In the genomic region with DNA sequence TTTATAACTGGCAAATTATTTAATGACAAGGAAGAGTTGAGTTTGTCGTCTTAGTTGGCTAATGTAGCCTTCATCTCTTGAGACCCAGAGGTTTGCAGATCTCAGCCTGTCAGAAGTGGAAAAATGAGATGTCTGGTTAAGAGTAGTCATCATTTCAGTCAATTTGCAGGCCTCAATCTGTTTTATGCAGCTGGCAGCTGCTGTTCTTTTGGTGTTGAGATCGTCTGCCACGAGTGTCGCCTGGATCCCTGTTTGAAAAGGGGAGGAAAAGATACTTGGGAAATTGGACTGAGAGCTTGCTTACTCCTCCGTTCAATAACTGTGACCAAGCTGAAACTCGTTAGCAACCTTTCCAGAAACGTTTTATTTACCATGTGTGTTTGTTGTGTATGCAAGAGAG, we compare ENCODE assay signal across 10 cellular contexts. TPM values are rescaled to one million over a fixed set of nuclear protein-coding genes. Genes with fewer than 3 reads are reported as not detected.
A peak's percentile ranks its signal among the peaks of the same experiment; 100 is the strongest.
DNase-seq lines count a peak whose midpoint lies in the region; ATAC-seq and TF ChIP-seq lines count a peak whose summit lies in the region.
"Had no signal": no experiment of that assay in that cellular context is flagged by ENCODE, and none has a peak within 500 bp of the region (broad histone marks: within the 10 kb centered on the region; RNA-seq: fewer than 3 reads in every experiment).

No MANE protein-coding gene starts in this region.

- H3K27ac ChIP-seq in heart left ventricle (peak overlapping the region; percentile 94 to 99 (median 96)), urinary bladder (ENCODE audit: low read depth) (peak overlapping the region; percentile 28)

- peaks cover 0 to 10% (median 0%) of the 10 kb centered on the region in 9 donors for H3K27me3 ChIP-seq in heart left ventricle

- in situ Hi-C loops in astrocyte of the spinal cord (cut with HindIII; ENCODE audit: low sequenced_read_pairs): no loop called here

- no peaks in the 10 kb centered on the region for H3K9me3 ChIP-seq in heart left ventricle

- TF ChIP-seq CTCF in heart left ventricle (IDR thresholded peaks at IDR 0.05): no peak
- TF ChIP-seq CTCF in astrocyte of the spinal cord (IDR thresholded peaks at IDR 0.05; ENCODE audit: low read depth, low read length): no peak

- no peak for TF ChIP-seq POLR2A in heart left ventricle (IDR thresholded peaks at IDR 0.05)

- intact Hi-C loops in heart left ventricle (cut with DNase I): loop anchor here (2.0 to 10.0 kb wide), 14 partner anchors 41 to 145 kb away; no protein-coding TSS in a partner anchor
- intact Hi-C loops in cardiac septum (cut with DNase I): loop anchor here (2.0 to 5.0 kb wide), 2 partner anchors 46 to 189 kb away; no protein-coding TSS in a partner anchor

- H3K36me3 ChIP-seq in heart left ventricle: no peaks in the 10 kb centered on the region
- H3K36me3 ChIP-seq in urinary bladder (ENCODE audit: insufficient read depth): no peaks in the 10 kb centered on the region

- ATAC-seq in heart left ventricle (no peak), HG02852 (IDR thresholded peaks at IDR 0.05; ENCODE audit: unreplicated experiment) (no peak), GM18511 (IDR thresholded peaks at IDR 0.05; ENCODE audit: unreplicated experiment) (no peak)

- DNase-seq in heart left ventricle (peak in 1 of 5 donors; percentile 40), cardiac septum (ENCODE audit: low spot score) (no peak), astrocyte of the spinal cord (ENCODE audit: low read depth, low spot score) (peak; percentile 40), lung microvascular endothelial cell (ENCODE audit: low read depth in 2 of 2) (peak; percentile 43 to 46), cerebellum (ENCODE audit: low spot score) (no peak)
- DNase-seq: DMS79; stimulated activated CD4-positive, alpha-beta T cell treated with anti-CD3 and anti-CD28 coated beads, Interleukin-4, amount 100 ng/mL, for 4 hours had no signal

- WGBS in heart left ventricle, 4 donors: 9 to 15% (median 12%) methylated on average over 7 of the region's 7 CpGs
- WGBS in urinary bladder: 32% methylated on average over 7 of the region's 7 CpGs

- peaks cover 5 to 63% (median 51%) of the 10 kb centered on the region in 12 donors for H3K4me1 ChIP-seq in heart left ventricle
- peaks cover 2% of the 10 kb centered on the region for H3K4me1 ChIP-seq in urinary bladder (ENCODE audit: insufficient read depth)

- H3K4me3 ChIP-seq in heart left ventricle (peak overlapping the region in 11 of 12 donors; percentile 59 to 98 (median 86)), astrocyte of the spinal cord (ENCODE audit: low read depth, low read length) (peak overlapping the region; percentile 92), urinary bladder (ENCODE audit: low read depth, low read length) (no peak overlapping the region)

RNA-seq across cellular contexts. Expression of a gene that starts 2.3 kb away (rescaled TPM):
- total RNA-seq in heart left ventricle (100 to 1,000 TPM in 8 of 9 donors, 10 to 100 TPM in 1; 85.1 to 280 (median 121) TPM), cardiac septum (184 TPM), lung microvascular endothelial cell (32.5 and 50.6 TPM in 2 replicates), urinary bladder (173 TPM), cerebellum (9.1 TPM)
- polyA plus RNA-seq in heart left ventricle (10 to 100 TPM; 59.0 to 87.2 TPM), urinary bladder (58.1 TPM)

Comparison
In these comparisons a context has a peak if more than half of its experiments do, and no peak if none do; other contexts are left out.
1. DNase-seq: peak in astrocyte of the spinal cord (single experiment) and lung microvascular endothelial cell (2 of 2); none in cardiac septum (single experiment) and cerebellum (single experiment).